8 cellular contexts compared by ENCODE assay signal in genomic region chr1:111990026-111990877, GRCh38. TPM values are rescaled to one million over a fixed set of nuclear protein-coding genes. Genes with fewer than 3 reads are reported as not detected.
A peak's percentile ranks its signal among the peaks of the same experiment; 100 is the strongest.
DNase-seq lines count a peak whose midpoint lies in the region; ATAC-seq and TF ChIP-seq lines count a peak whose summit lies in the region.

No MANE protein-coding gene starts in this region.

- no peak overlapping the region for H3K27ac ChIP-seq in iPS DF 6.9 (ENCODE audit: low read length)
- peak overlapping the region; percentile 74 to 86 (median 84) for H3K27ac ChIP-seq in sigmoid colon

- TF ChIP-seq EP300 in sigmoid colon (IDR thresholded peaks at IDR 0.05), result no peak

- H3K27me3 ChIP-seq in iPS DF 6.9 (ENCODE audit: control insufficient read depth, insufficient read depth, low read length) (peaks cover 31% of the 10 kb centered on the region), sigmoid colon (no peaks in the 10 kb centered on the region)

- H3K4me3 ChIP-seq in iPS DF 6.9 (ENCODE audit: low read length) (peak overlapping the region; percentile 30; the same call in 1 of the 2 replicates), sigmoid colon (peak overlapping the region; percentile 65 to 79 (median 75))

- peaks cover 70% of the 10 kb centered on the region for H3K27me3 Mint-ChIP-seq in activated naive CD8-positive, alpha-beta T cell treated with anti-CD3 and anti-CD28 coated beads for 36 hours

- H3K4me3 Mint-ChIP-seq in activated naive CD8-positive, alpha-beta T cell treated with anti-CD3 and anti-CD28 coated beads for 36 hours, result peak overlapping the region; percentile 55

- H3K9me3 Mint-ChIP-seq in activated naive CD8-positive, alpha-beta T cell treated with anti-CD3 and anti-CD28 coated beads for 36 hours, result no peaks in the 10 kb centered on the region

- H3K9me3 ChIP-seq in iPS DF 6.9 (ENCODE audit: control insufficient read depth, insufficient read depth, low read length) (no peaks in the 10 kb centered on the region), sigmoid colon (no peaks in the 10 kb centered on the region)

- peak; percentile 15 for DNase-seq in stimulated activated CD4-positive, alpha-beta T cell treated with anti-CD3 and anti-CD28 coated beads, Interleukin-15, amount 100 ng/mL, for 24 hours
- DNase-seq in stimulated activated CD4-positive, alpha-beta T cell treated with anti-CD3 and anti-CD28 coated beads, Interleukin-4, amount 100 ng/mL, for 1 hour, result no peak
- DNase-seq in activated naive CD8-positive, alpha-beta T cell treated with anti-CD3 and anti-CD28 coated beads for 36 hours, result peak; percentile 14
- DNase-seq in iPS DF 6.9 (ENCODE audit: low read depth, low spot score), result no peak
- no peak for DNase-seq in sigmoid colon
- DNase-seq in GM20000 (ENCODE audit: low spot score), result no peak
- no peak for DNase-seq in kidney glomerular epithelial cell (lab: John Stamatoyannopoulos, UW)

- peaks cover 7% of the 10 kb centered on the region; the same call in 1 of the 2 replicates for H3K4me1 ChIP-seq in iPS DF 6.9 (ENCODE audit: control insufficient read depth, insufficient read depth, low read length)
- H3K4me1 ChIP-seq in sigmoid colon, result peaks cover 0 to 59% (median 47%) of the 10 kb centered on the region in 4 donors

- peaks cover 4% of the 10 kb centered on the region for H3K4me1 Mint-ChIP-seq in activated naive CD8-positive, alpha-beta T cell treated with anti-CD3 and anti-CD28 coated beads for 36 hours

- TF ChIP-seq POLR2A in sigmoid colon (IDR thresholded peaks at IDR 0.05), result no peak

- ATAC-seq in GM18520 (IDR thresholded peaks at IDR 0.05; ENCODE audit: unreplicated experiment), result no peak

- intact Hi-C loops in sigmoid colon (cut with DNase I), result loop anchor here (5.0 kb wide), 3 partner anchors 43 to 347 kb away; no protein-coding TSS in a partner anchor

- TF ChIP-seq CTCF in sigmoid colon (IDR thresholded peaks at IDR 0.05), result no peak
- no peak for TF ChIP-seq CTCF in GM20000 (IDR thresholded peaks at IDR 0.05; ENCODE audit: extremely low read depth, missing control alignments)

- no peak overlapping the region for H3K27ac Mint-ChIP-seq in activated naive CD8-positive, alpha-beta T cell treated with anti-CD3 and anti-CD28 coated beads for 36 hours

- no CpG with 5 or more reads among the region's 72 CpGs for WGBS in iPS DF 6.9 (ENCODE audit: insufficient coverage, insufficient read length)
- 1 to 2% methylated on average over 72 of the region's 72 CpGs for WGBS in sigmoid colon, 2 donors

- H3K36me3 ChIP-seq in iPS DF 6.9 (ENCODE audit: control insufficient read depth, insufficient read depth, low read length), result no peaks in the 10 kb centered on the region
- no peaks in the 10 kb centered on the region for H3K36me3 ChIP-seq in sigmoid colon

- no peaks in the 10 kb centered on the region for H3K36me3 Mint-ChIP-seq in activated naive CD8-positive, alpha-beta T cell treated with anti-CD3 and anti-CD28 coated beads for 36 hours

RNA-seq across cellular contexts. Expression of gene KCND3, which starts 0.8 kb away (rescaled TPM):
- total RNA-seq in activated naive CD8-positive, alpha-beta T cell treated with anti-CD3 and anti-CD28 coated beads for 36 hours, result not detected
- total RNA-seq in sigmoid colon, result 10 to 100 TPM in 3 of 4 donors, 1 to 10 TPM in 1; 5.9 to 18.3 (median 13.8) TPM
- polyA plus RNA-seq in sigmoid colon, result 1 to 10 TPM in 1 of 3 donors, under 1 TPM in 2; 0.23 to 4.5 (median 0.60) TPM

Comparison
In these comparisons a context has a peak if more than half of its experiments do, and no peak if none do; other contexts are left out.
1. DNase-seq: peak in stimulated activated CD4-positive, alpha-beta T cell treated with anti-CD3 and anti-CD28 coated beads, Interleukin-15, amount 100 ng/mL, for 24 hours (single experiment) and activated naive CD8-positive, alpha-beta T cell treated with anti-CD3 and anti-CD28 coated beads for 36 hours (single experiment); none in stimulated activated CD4-positive, alpha-beta T cell treated with anti-CD3 and anti-CD28 coated beads, Interleukin-4, amount 100 ng/mL, for 1 hour (single experiment), iPS DF 6.9 (single experiment), sigmoid colon (single experiment), GM20000 (single experiment) and kidney glomerular epithelial cell (single experiment).
2. RNA of gene KCND3, which starts 0.8 kb away (total RNA-seq): 5.9 to 18.3 TPM in sigmoid colon; not detected in activated naive CD8-positive, alpha-beta T cell treated with anti-CD3 and anti-CD28 coated beads for 36 hours; every median in the first group is over 4 times any median in the second.